Comparison of ENCODE assay signal across 13 cellular contexts in genomic region chr1:2242814-2243725, GRCh38. TPM values are rescaled to one million over a fixed set of nuclear protein-coding genes. Genes with fewer than 3 reads are reported as not detected.
A peak's percentile ranks its signal among the peaks of the same experiment; 100 is the strongest.
DNase-seq lines count a peak whose midpoint lies in the region; ATAC-seq and TF ChIP-seq lines count a peak whose summit lies in the region.
"Had no signal": no experiment of that assay in that cellular context is flagged by ENCODE, and none has a peak within 500 bp of the region (broad histone marks: within the 10 kb centered on the region; RNA-seq: fewer than 3 reads in every experiment).

No MANE protein-coding gene starts in this region.

- no peak overlapping the region for H3K4me3 ChIP-seq in endodermal cell (ENCODE audit: low read length)
- no peak overlapping the region for H3K4me3 ChIP-seq in naive thymus-derived CD4-positive, alpha-beta T cell (ENCODE audit: low read length)

- H3K9me3 ChIP-seq in endodermal cell (ENCODE audit: control insufficient read depth, low read length): no peaks in the 10 kb centered on the region
- H3K9me3 ChIP-seq in naive thymus-derived CD4-positive, alpha-beta T cell (ENCODE audit: control insufficient read depth in 2 of 3, low read length in 3 of 3): no peaks in the 10 kb centered on the region

- no peak for TF ChIP-seq CTCF in endodermal cell (conservative IDR thresholded peaks at IDR 0.05)

- DNase-seq in AG08395 (ENCODE audit: low spot score) (peak; percentile 50), endodermal cell (no peak), Kasumi-1 (lab: John Stamatoyannopoulos, UW) (no peak), mesenteric fat pad (ENCODE audit: low spot score) (no peak)
- no peak for DNase-seq in naive thymus-derived CD4-positive, alpha-beta T cell
- DNase-seq: brain microvascular endothelial cell, kidney glomerular epithelial cell, NCI-H1436, T-helper 9 cell had no signal

- no peak for ATAC-seq in naive thymus-derived CD4-positive, alpha-beta T cell
- ATAC-seq in HG02981 (IDR thresholded peaks at IDR 0.05; ENCODE audit: unreplicated experiment) (no peak), HG03565 (IDR thresholded peaks at IDR 0.05; ENCODE audit: unreplicated experiment) (no peak)
- ATAC-seq: sciatic nerve had no signal

- intact Hi-C loops in naive thymus-derived CD4-positive, alpha-beta T cell (cut with micrococcal nuclease): no loop called here

- H3K4me3 Mint-ChIP-seq in IgD-negative memory B cell (peak overlapping the region in 1 of 4 donors; percentile 16), endodermal cell (no peak overlapping the region)
- peak overlapping the region in 8 of 10 donors; percentile 6 to 98 (median 76) for H3K4me3 Mint-ChIP-seq in naive thymus-derived CD4-positive, alpha-beta T cell

- CTCF ChIA-PET in naive thymus-derived CD4-positive, alpha-beta T cell (lab: Charles Lee): interaction anchor here (1.4 kb wide), 1 partner anchor 9 kb away, joined by 6 read pairs; no protein-coding TSS in a partner anchor

- H3K9ac ChIP-seq in endodermal cell (ENCODE audit: extremely low read depth, low read length, poor library complexity, severe bottlenecking): no peak overlapping the region

- H3K36me3 Mint-ChIP-seq in IgD-negative memory B cell (no peaks in the 10 kb centered on the region), endodermal cell (ENCODE audit: low read depth) (peaks cover 26% of the 10 kb centered on the region)
- H3K36me3 Mint-ChIP-seq in naive thymus-derived CD4-positive, alpha-beta T cell: peaks cover 0 to 31% (median 20%) of the 10 kb centered on the region in 5 donors

- peaks cover 6% of the 10 kb centered on the region for H3K4me1 ChIP-seq in endodermal cell (ENCODE audit: control insufficient read depth, insufficient read depth, low read length)
- peaks cover 29 to 82% of the 10 kb centered on the region in 2 donors for H3K4me1 ChIP-seq in naive thymus-derived CD4-positive, alpha-beta T cell (ENCODE audit: control insufficient read depth in 2 of 2, insufficient read depth in 2 of 2, low read length in 2 of 2)

- peak overlapping the region in 2 of 3 donors; percentile 74 to 88 for H3K27ac Mint-ChIP-seq in IgD-negative memory B cell
- no peak overlapping the region for H3K27ac Mint-ChIP-seq in endodermal cell
- peak overlapping the region in 8 of 9 donors; percentile 51 to 97 (median 88) for H3K27ac Mint-ChIP-seq in naive thymus-derived CD4-positive, alpha-beta T cell

- H3K27ac ChIP-seq in endodermal cell (ENCODE audit: low read depth, low read length): peak overlapping the region; percentile 38
- H3K27ac ChIP-seq in naive thymus-derived CD4-positive, alpha-beta T cell (ENCODE audit: low read depth, low read length): no peak overlapping the region
- H3K27ac ChIP-seq: brain microvascular endothelial cell had no signal

- H3K36me3 ChIP-seq in endodermal cell (ENCODE audit: control insufficient read depth, insufficient read depth, low read length): peaks cover 22% of the 10 kb centered on the region
- H3K36me3 ChIP-seq in naive thymus-derived CD4-positive, alpha-beta T cell (ENCODE audit: control insufficient read depth in 2 of 3, insufficient read depth in 3 of 3, low read length in 3 of 3): peaks cover 0 to 19% (median 6%) of the 10 kb centered on the region in 3 experiments

- POLR2A ChIA-PET in naive thymus-derived CD4-positive, alpha-beta T cell (lab: Charles Lee): interaction anchor here (0.9 to 10.6 kb wide), 3 partner anchors 9 to 13 kb away, joined by 3 to 99 read pairs (median 3); partner anchors contain the start of gene SKI

- no peaks in the 10 kb centered on the region for H3K27me3 ChIP-seq in endodermal cell (ENCODE audit: control insufficient read depth, insufficient read depth, low read length, poor library complexity, severe bottlenecking)
- no peaks in the 10 kb centered on the region for H3K27me3 ChIP-seq in naive thymus-derived CD4-positive, alpha-beta T cell (ENCODE audit: control insufficient read depth in 2 of 2, insufficient read depth in 2 of 2, low read length in 2 of 2)
- H3K27me3 ChIP-seq: brain microvascular endothelial cell had no signal

- H3K27me3 Mint-ChIP-seq in IgD-negative memory B cell (no peaks in the 10 kb centered on the region), endodermal cell (ENCODE audit: insufficient read depth) (no peaks in the 10 kb centered on the region)
- no peaks in the 10 kb centered on the region for H3K27me3 Mint-ChIP-seq in naive thymus-derived CD4-positive, alpha-beta T cell

- H3K9me3 Mint-ChIP-seq in IgD-negative memory B cell (no peaks in the 10 kb centered on the region), endodermal cell (no peaks in the 10 kb centered on the region)
- peaks cover 0 to 4% (median 0%) of the 10 kb centered on the region in 11 donors for H3K9me3 Mint-ChIP-seq in naive thymus-derived CD4-positive, alpha-beta T cell

- H3K4me1 Mint-ChIP-seq in IgD-negative memory B cell (peaks cover 21 to 45% (median 28%) of the 10 kb centered on the region in 3 donors), endodermal cell (peaks cover 17% of the 10 kb centered on the region)
- peaks cover 54 to 92% (median 72%) of the 10 kb centered on the region in 7 donors for H3K4me1 Mint-ChIP-seq in naive thymus-derived CD4-positive, alpha-beta T cell

- WGBS in endodermal cell (ENCODE audit: insufficient coverage in 1 of 2, insufficient read length in 1 of 2), 2 experiments: 92 to 93% methylated on average over 26 to 33 of the region's 33 CpGs

RNA-seq across cellular contexts. Expression of gene SKI, which starts 15.0 kb away (rescaled TPM):
- 0.78 TPM for polyA plus RNA-seq in IgD-negative memory B cell
- total RNA-seq in endodermal cell: 10 to 100 TPM; 65.4 to 79.2 TPM
- polyA plus RNA-seq in endodermal cell (2013, experiment 1 of 2): 39.9 TPM
- 37.7 TPM for polyA plus RNA-seq in endodermal cell (2013, experiment 2 of 2)
- 100 to 1,000 TPM in 2 of 5 experiments, 10 to 100 TPM in 3; 63.4 to 278 (median 97.9) TPM for total RNA-seq in naive thymus-derived CD4-positive, alpha-beta T cell
- under 1 TPM; 0.61 to 0.92 TPM for polyA plus RNA-seq in naive thymus-derived CD4-positive, alpha-beta T cell
- 101 TPM for total RNA-seq in mesenteric fat pad

RNA-seq across cellular contexts. Expression of gene FAAP20, which starts 48.5 kb away (rescaled TPM):
- polyA plus RNA-seq in IgD-negative memory B cell: 78.2 TPM
- total RNA-seq in endodermal cell: 100 to 1,000 TPM; 126 to 154 TPM
- polyA plus RNA-seq in endodermal cell (2013, experiment 1 of 2): 91.8 TPM
- 88.9 TPM for polyA plus RNA-seq in endodermal cell (2013, experiment 2 of 2)
- 10 to 100 TPM; 43.2 to 56.2 (median 48.8) TPM for total RNA-seq in naive thymus-derived CD4-positive, alpha-beta T cell
- 10 to 100 TPM; 55.9 to 77.0 TPM for polyA plus RNA-seq in naive thymus-derived CD4-positive, alpha-beta T cell
- total RNA-seq in mesenteric fat pad: 42.6 TPM
